Comparison of ENCODE assay signal across 1 cellular context in genomic region chr2:207760453-207760852, GRCh38.
TF ChIP-seq lines count a peak whose summit lies in the region.

No MANE protein-coding gene starts in this region.

TF ChIP-seq in GM23338, 12 proteins besides CTCF, POLR2A, EP300 and RAD21 (continued from another document):
- no peak for TF ChIP-seq ZNF462 (CRISPR knock-in tag; IDR thresholded peaks at IDR 0.05)
- TF ChIP-seq EZH2 (IDR thresholded peaks at IDR 0.05; ENCODE audit: low read depth, unreplicated experiment), result no peak
- TF ChIP-seq STAT1 (IDR thresholded peaks at IDR 0.05; ENCODE audit: unreplicated experiment), result no peak
- TF ChIP-seq EZH2phosphoT487 (IDR thresholded peaks at IDR 0.05; ENCODE audit: unreplicated experiment), result no peak
